10 cellular contexts compared by ENCODE assay signal in genomic region chr1:245999697-246000637, GRCh38.
DNase-seq lines count a peak whose midpoint lies in the region; ATAC-seq and TF ChIP-seq lines count a peak whose summit lies in the region.
"Had no signal": no experiment of that assay in that cellular context is flagged by ENCODE, and none has a peak within 500 bp of the region (broad histone marks: within the 10 kb centered on the region; RNA-seq: fewer than 3 reads in every experiment).

No MANE protein-coding gene starts in this region.

- H3K27ac Mint-ChIP-seq in activated CD8-positive, alpha-beta memory T cell treated with anti-CD3 and anti-CD28 coated beads, Interleukin-2, amount 10 ng/mL, durations not matched to agents 7 days and 5 days, result no peak overlapping the region
- H3K27ac Mint-ChIP-seq: activated CD8-positive, alpha-beta T cell treated with anti-CD3 and anti-CD28 coated beads, Interleukin-2, amount 10 ng/mL, durations not matched to agents 7 days and 5 days had no signal

- no peak overlapping the region for H3K4me3 Mint-ChIP-seq in activated CD8-positive, alpha-beta memory T cell treated with anti-CD3 and anti-CD28 coated beads, Interleukin-2, amount 10 ng/mL, durations not matched to agents 7 days and 5 days
- H3K4me3 Mint-ChIP-seq: activated CD8-positive, alpha-beta T cell treated with anti-CD3 and anti-CD28 coated beads, Interleukin-2, amount 10 ng/mL, durations not matched to agents 7 days and 5 days had no signal

- H3K9me3 ChIP-seq in tibial artery, result no peaks in the 10 kb centered on the region

- H3K9me3 Mint-ChIP-seq in activated CD8-positive, alpha-beta memory T cell treated with anti-CD3 and anti-CD28 coated beads, Interleukin-2, amount 10 ng/mL, durations not matched to agents 7 days and 5 days (ENCODE audit: low read depth), result no peaks in the 10 kb centered on the region

- ATAC-seq in GM19455 (IDR thresholded peaks at IDR 0.05; ENCODE audit: unreplicated experiment) (peak; percentile 69), HG03159 (IDR thresholded peaks at IDR 0.05; ENCODE audit: unreplicated experiment) (peak; percentile 90)
- no peak for ATAC-seq in activated CD4-positive, CD25-positive, alpha-beta regulatory T cell treated with anti-CD3 and anti-CD28 coated beads, Interleukin-2, amount 50 U/mL, for 24 hours
- ATAC-seq in activated CD8-positive, alpha-beta memory T cell treated with anti-CD3 and anti-CD28 coated beads, Interleukin-2, amount 10 ng/mL, durations not matched to agents 7 days and 5 days, result no peak
- ATAC-seq: activated CD8-positive, alpha-beta T cell treated with anti-CD3 and anti-CD28 coated beads, Interleukin-2, amount 10 ng/mL, durations not matched to agents 7 days and 5 days had no signal

- no peaks in the 10 kb centered on the region for H3K4me1 Mint-ChIP-seq in activated CD8-positive, alpha-beta memory T cell treated with anti-CD3 and anti-CD28 coated beads, Interleukin-2, amount 10 ng/mL, durations not matched to agents 7 days and 5 days

- no peaks in the 10 kb centered on the region for H3K36me3 ChIP-seq in tibial artery

- intact Hi-C loops in tibial artery (cut with DNase I; ENCODE audit: low total_unique reads), result loop anchor here (10.0 kb wide), 1 partner anchor 845 kb away; the partner anchor contains the start of gene KIF26B

- H3K27me3 Mint-ChIP-seq in activated CD8-positive, alpha-beta memory T cell treated with anti-CD3 and anti-CD28 coated beads, Interleukin-2, amount 10 ng/mL, durations not matched to agents 7 days and 5 days, result no peaks in the 10 kb centered on the region

- DNase-seq in COLO829 (ENCODE audit: low spot score) (peak; percentile 64), SKM-1 (lab: John Stamatoyannopoulos, UW; ENCODE audit: unreplicated experiment) (peak; percentile 8), pons (ENCODE audit: low spot score) (no peak), tibial artery (no peak)
- no peak for DNase-seq in activated CD8-positive, alpha-beta memory T cell treated with anti-CD3 and anti-CD28 coated beads, Interleukin-2, amount 10 ng/mL, durations not matched to agents 7 days and 5 days
- DNase-seq: activated CD8-positive, alpha-beta T cell treated with anti-CD3 and anti-CD28 coated beads, Interleukin-2, amount 10 ng/mL, durations not matched to agents 7 days and 5 days; NCI-H774 had no signal

- TF ChIP-seq CTCF in tibial artery (IDR thresholded peaks at IDR 0.05), result no peak

- no peak overlapping the region for H3K4me3 ChIP-seq in tibial artery

- H3K36me3 Mint-ChIP-seq in activated CD8-positive, alpha-beta memory T cell treated with anti-CD3 and anti-CD28 coated beads, Interleukin-2, amount 10 ng/mL, durations not matched to agents 7 days and 5 days, result no peaks in the 10 kb centered on the region

- CTCF ChIA-PET in activated CD8-positive, alpha-beta memory T cell treated with anti-CD3 and anti-CD28 coated beads, Interleukin-2, amount 10 ng/mL, durations not matched to agents 7 days and 5 days (lab: Charles Lee), result interaction anchor here (3.0 kb wide), 1 partner anchor 847 kb away, joined by 13 read pairs; no protein-coding TSS in a partner anchor

- no peak overlapping the region for H3K27ac ChIP-seq in tibial artery

- peaks cover 0 to 10% (median 0%) of the 10 kb centered on the region in 4 donors for H3K4me1 ChIP-seq in tibial artery

- H3K27me3 ChIP-seq in tibial artery, result no peaks in the 10 kb centered on the region

Comparison
In these comparisons a context has a peak if more than half of its experiments do, and no peak if none do; other contexts are left out.
1. DNase-seq: peak in COLO829 (single experiment) and SKM-1 (single experiment); none in pons (single experiment), tibial artery (0 of 2) and activated CD8-positive, alpha-beta memory T cell treated with anti-CD3 and anti-CD28 coated beads, Interleukin-2, amount 10 ng/mL, durations not matched to agents 7 days and 5 days (single experiment).
2. ATAC-seq: peak in GM19455 (single experiment) and HG03159 (single experiment); none in activated CD4-positive, CD25-positive, alpha-beta regulatory T cell treated with anti-CD3 and anti-CD28 coated beads, Interleukin-2, amount 50 U/mL, for 24 hours (0 of 2) and activated CD8-positive, alpha-beta memory T cell treated with anti-CD3 and anti-CD28 coated beads, Interleukin-2, amount 10 ng/mL, durations not matched to agents 7 days and 5 days (single experiment).